In the genomic region with DNA sequence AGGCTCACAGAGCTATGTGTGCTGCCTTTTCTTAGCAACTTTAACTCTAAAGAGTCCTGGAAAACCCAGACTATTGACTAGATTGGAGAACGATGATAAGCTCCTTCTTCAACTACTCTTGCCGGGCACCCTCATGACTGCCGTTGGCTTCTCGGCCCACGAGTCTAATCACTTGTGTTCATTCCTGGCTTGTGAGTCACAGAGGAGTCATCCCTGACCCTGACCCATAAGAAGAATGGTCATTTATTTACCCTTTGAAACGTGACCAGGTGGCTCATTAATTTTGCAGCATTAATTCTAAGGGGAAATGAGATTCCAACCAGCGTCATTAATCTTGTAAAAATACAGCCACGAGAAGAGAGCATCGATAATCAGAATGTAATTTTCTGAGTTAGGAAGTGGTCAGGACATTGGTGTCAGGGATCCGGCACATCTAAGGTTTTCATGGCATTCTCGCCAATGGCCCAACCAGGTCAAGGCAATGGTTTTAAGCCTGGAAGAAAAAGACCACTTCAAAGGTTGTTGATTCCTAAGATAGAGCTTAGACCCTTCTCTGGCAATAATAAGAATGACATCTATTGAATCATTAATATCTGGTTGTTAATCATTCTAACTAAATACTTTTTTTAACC, we compare ENCODE assay signal across 11 cellular contexts.
A peak's percentile ranks its signal among the peaks of the same experiment; 100 is the strongest.
DNase-seq lines count a peak whose midpoint lies in the region; ATAC-seq and TF ChIP-seq lines count a peak whose summit lies in the region.
"Had no signal": no experiment of that assay in that cellular context is flagged by ENCODE, and none has a peak within 500 bp of the region (broad histone marks: within the 10 kb centered on the region; RNA-seq: fewer than 3 reads in every experiment).

No MANE protein-coding gene starts in this region.

- intact Hi-C loops in thyroid gland (cut with DNase I) = no loop called here

- no peak for ATAC-seq in activated naive CD4-positive, alpha-beta T cell treated with anti-CD3 and anti-CD28 coated beads, Interleukin-2, amount 50 U/mL, for 72 hours
- ATAC-seq: lower lobe of right lung had no signal

- H3K9me3 Mint-ChIP-seq in activated naive CD4-positive, alpha-beta T cell treated with anti-CD3 and anti-CD28 coated beads, Interleukin-2, amount 50 U/mL, for 72 hours = peaks cover 4 to 22% of the 10 kb centered on the region in 2 donors

- H3K27me3 ChIP-seq in smooth muscle cell (ENCODE audit: low read depth) = no peaks in the 10 kb centered on the region
- no peaks in the 10 kb centered on the region for H3K27me3 ChIP-seq in thyroid gland

- TF ChIP-seq POLR2A in thyroid gland (IDR thresholded peaks at IDR 0.05) = no peak

- no peaks in the 10 kb centered on the region for H3F3A ChIP-seq in smooth muscle cell (ENCODE audit: low read depth)

- no peaks in the 10 kb centered on the region for H3K79me2 ChIP-seq in smooth muscle cell (ENCODE audit: low read depth)

- H3K27ac Mint-ChIP-seq in activated naive CD4-positive, alpha-beta T cell treated with anti-CD3 and anti-CD28 coated beads, Interleukin-2, amount 50 U/mL, for 72 hours = no peak overlapping the region

- no peaks in the 10 kb centered on the region for H4K20me1 ChIP-seq in smooth muscle cell (ENCODE audit: low read depth)

- DNase-seq in HS-27A (ENCODE audit: low read depth) = peak; percentile 55
- DNase-seq in SK-MEL-5 (ENCODE audit: low read depth, low spot score) = peak; percentile 42
- peak; percentile 93 for DNase-seq in fibroblast of villous mesenchyme (ENCODE audit: low read depth)
- no peak for DNase-seq in smooth muscle cell (lab: John Stamatoyannopoulos, UW; ENCODE audit: unreplicated experiment)
- no peak for DNase-seq in thyroid gland
- no peak for DNase-seq in DMS 273 (lab: John Stamatoyannopoulos, UW; ENCODE audit: unreplicated experiment)
- DNase-seq in activated naive CD4-positive, alpha-beta T cell treated with anti-CD3 and anti-CD28 coated beads, Interleukin-2, amount 50 U/mL, for 72 hours (ENCODE audit: low spot score in 2 of 2) = no peak
- DNase-seq in anterior cingulate cortex (lab: John Stamatoyannopoulos, UW) = no peak
- DNase-seq: lower lobe of right lung had no signal

- in situ Hi-C loops in SK-MEL-5 (cut with HindIII; ENCODE audit: low pct_unique_long_range_greater_than_20kb, low sequenced_read_pairs) = no loop called here

- H3K27ac ChIP-seq in smooth muscle cell (ENCODE audit: low read depth) (peak overlapping the region; percentile 48), thyroid gland (no peak overlapping the region)
- H3K27ac ChIP-seq: epithelial cell of prostate, HL-60, lower lobe of right lung had no signal

- H3K36me3 ChIP-seq in smooth muscle cell (ENCODE audit: low read depth) = no peaks in the 10 kb centered on the region
- H3K36me3 ChIP-seq in thyroid gland = no peaks in the 10 kb centered on the region
- H3K36me3 ChIP-seq: lower lobe of right lung had no signal

- H3K9me3 ChIP-seq in smooth muscle cell (replicated peaks; ENCODE audit: low read depth) = no peaks in the 10 kb centered on the region
- H3K9me3 ChIP-seq in thyroid gland = no peaks in the 10 kb centered on the region

- H2AFZ ChIP-seq in smooth muscle cell (ENCODE audit: low read depth) = no peak overlapping the region

- 30% methylated on average over 11 of the region's 11 CpGs for WGBS in smooth muscle cell (ENCODE audit: low lambda C conversion rate)
- 80 to 90% methylated on average over 11 of the region's 11 CpGs for WGBS in thyroid gland, 2 donors

- peak overlapping the region; percentile 50 for H3K4me2 ChIP-seq in smooth muscle cell

- TF ChIP-seq CTCF in fibroblast of villous mesenchyme (IDR thresholded peaks at IDR 0.05; ENCODE audit: insufficient read depth, low read depth, low read length) (no peak), smooth muscle cell (IDR thresholded peaks at IDR 0.05; ENCODE audit: borderline replicate concordance, insufficient read depth, poor library complexity, severe bottlenecking) (no peak), thyroid gland (IDR thresholded peaks at IDR 0.05) (no peak)

- no peak overlapping the region for H3K9ac ChIP-seq in smooth muscle cell (ENCODE audit: low read depth)

- peaks cover 0 to 31% of the 10 kb centered on the region in 2 donors for H3K36me3 Mint-ChIP-seq in activated naive CD4-positive, alpha-beta T cell treated with anti-CD3 and anti-CD28 coated beads, Interleukin-2, amount 50 U/mL, for 72 hours

- H3K4me3 ChIP-seq in fibroblast of villous mesenchyme (ENCODE audit: low read depth, low read length) (no peak overlapping the region), smooth muscle cell (no peak overlapping the region), thyroid gland (replicated peaks in 1 of 3) (no peak overlapping the region)
- H3K4me3 ChIP-seq: lower lobe of right lung had no signal

- no peaks in the 10 kb centered on the region for H3K4me1 ChIP-seq in smooth muscle cell (ENCODE audit: low read depth)
- H3K4me1 ChIP-seq in thyroid gland = no peaks in the 10 kb centered on the region
- H3K4me1 ChIP-seq: lower lobe of right lung had no signal

Comparison
In these comparisons a context has a peak if more than half of its experiments do, and no peak if none do; other contexts are left out.
1. DNase-seq: peak in HS-27A (single experiment), SK-MEL-5 (single experiment) and fibroblast of villous mesenchyme (single experiment); none in smooth muscle cell (single experiment), thyroid gland (0 of 2), DMS 273 (single experiment), activated naive CD4-positive, alpha-beta T cell treated with anti-CD3 and anti-CD28 coated beads, Interleukin-2, amount 50 U/mL, for 72 hours (0 of 2) and anterior cingulate cortex (0 of 58).